ENCODE assay signal across 12 cellular contexts in genomic region chr12:20194171-20194570, GRCh38.
DNase-seq lines count a peak whose midpoint lies in the region; ATAC-seq and TF ChIP-seq lines count a peak whose summit lies in the region.
"Had no signal": no experiment of that assay in that cellular context is flagged by ENCODE, and none has a peak within 500 bp of the region (broad histone marks: within the 10 kb centered on the region; RNA-seq: fewer than 3 reads in every experiment).

No MANE protein-coding gene starts in this region.

- H3K27ac Mint-ChIP-seq in chondrocyte (ENCODE audit: unreplicated experiment) = no peak overlapping the region
- H3K27ac Mint-ChIP-seq in natural killer cell = no peak overlapping the region
- H3K27ac Mint-ChIP-seq: CD4-positive, alpha-beta T cell had no signal

- CTCF ChIA-PET in HCT116 (lab: Charles Lee) = no interaction called here

- no peaks in the 10 kb centered on the region for H3K27me3 ChIP-seq in HCT116 (ENCODE audit: insufficient read depth, low read length)
- H3K27me3 ChIP-seq: adrenal gland had no signal

- no peak for TF ChIP-seq POLR2A in HCT116 (IDR thresholded peaks at IDR 0.05; ENCODE audit: borderline replicate concordance, extremely low read depth, insufficient read depth, insufficient read length)

- H3K4me2 ChIP-seq in HCT116 (ENCODE audit: low read length) = no peak overlapping the region

- peak in 2 of 3 experiments; percentile 33 to 38; a peak in 4 of 6 replicates for TF ChIP-seq CTCF in HCT116 (IDR thresholded peaks at IDR 0.05 in 2 of 3, conservative IDR thresholded peaks at IDR 0.05 in 1 of 3; ENCODE audit: borderline replicate concordance in 1 of 3, insufficient read depth in 1 of 3, low read depth in 2 of 3, low read length in 2 of 3)
- TF ChIP-seq CTCF in chondrocyte (IDR thresholded peaks at IDR 0.05) = peak; percentile 61
- no peak for TF ChIP-seq CTCF in natural killer cell (IDR thresholded peaks at IDR 0.05)

- no peak overlapping the region for H3K4me3 ChIP-seq in HCT116 (replicated peaks in 1 of 2; ENCODE audit: low read depth in 1 of 2, low read length in 2 of 2)
- H3K4me3 ChIP-seq: adrenal gland had no signal

- RAD21 ChIA-PET in HCT116 (lab: Charles Lee; ENCODE audit: low non-redundant PET in 1 of 2, low total read pairs in 2 of 2, uncharacterized antibody in 2 of 2, unreplicated experiment in 2 of 2) = no interaction called here

- peak; percentile 20; the same call in 1 of the 2 replicates for TF ChIP-seq RAD21 in HCT116 (IDR thresholded peaks at IDR 0.05; ENCODE audit: low read depth)

- peak; percentile 8 for DNase-seq in ACHN
- no peak for DNase-seq in HCT116 (ENCODE audit: low read depth, low spot score)
- no peak for DNase-seq in chondrocyte (ENCODE audit: low spot score)
- peak; percentile 7 for DNase-seq in iris pigment epithelial cell (ENCODE audit: low read depth)
- no peak for DNase-seq in natural killer cell
- DNase-seq: activated CD4-positive, alpha-beta T cell treated with anti-CD3 and anti-CD28 coated beads, Interleukin-2, amount 50 U/mL, for 4 hours; adrenal gland; CD4-positive, alpha-beta T cell; NCI-H1048 had no signal

- H3K36me3 Mint-ChIP-seq in chondrocyte (ENCODE audit: low read depth) (peaks cover 2% of the 10 kb centered on the region), natural killer cell (no peaks in the 10 kb centered on the region)

- in situ Hi-C loops in ACHN (cut with HindIII; ENCODE audit: low pct_ligation_motif_present, low pct_unique_long_range_greater_than_20kb, low sequenced_read_pairs) = no loop called here

- no peak overlapping the region for H3K9ac ChIP-seq in HCT116 (ENCODE audit: low read length)

- peak; percentile 58 for ATAC-seq in HCT116
- no peak for ATAC-seq in natural killer cell
- no peak for ATAC-seq in GM21723 (IDR thresholded peaks at IDR 0.05; ENCODE audit: unreplicated experiment)
- ATAC-seq in GM19351 (IDR thresholded peaks at IDR 0.05; ENCODE audit: unreplicated experiment) = no peak
- ATAC-seq in HG02759 (IDR thresholded peaks at IDR 0.05; ENCODE audit: unreplicated experiment) = no peak

- no peak overlapping the region for H3K4me3 Mint-ChIP-seq in chondrocyte (ENCODE audit: unreplicated experiment)
- no peak overlapping the region for H3K4me3 Mint-ChIP-seq in natural killer cell
- H3K4me3 Mint-ChIP-seq: CD4-positive, alpha-beta T cell had no signal

- POLR2A ChIA-PET in HCT116 (lab: Charles Lee) = no interaction called here

- H3K9me3 ChIP-seq in HCT116 (ENCODE audit: control insufficient read depth in 1 of 2, insufficient read depth in 1 of 2, low read depth in 1 of 2, low read length in 2 of 2) = no peaks in the 10 kb centered on the region
- H3K9me3 ChIP-seq: adrenal gland had no signal

- no peaks in the 10 kb centered on the region for H4K20me1 ChIP-seq in HCT116 (ENCODE audit: insufficient read depth)

- no peaks in the 10 kb centered on the region for H3K9me2 ChIP-seq in HCT116 (ENCODE audit: insufficient read depth)

- H3K4me1 Mint-ChIP-seq in chondrocyte (ENCODE audit: low read depth) = peaks cover 5% of the 10 kb centered on the region
- no peaks in the 10 kb centered on the region for H3K4me1 Mint-ChIP-seq in natural killer cell

- no peak overlapping the region for H3K27ac ChIP-seq in HCT116 (ENCODE audit: low read depth, low read length)
- H3K27ac ChIP-seq: adrenal gland had no signal

- H3K36me3 ChIP-seq in HCT116 (ENCODE audit: control insufficient read depth in 1 of 2, insufficient read depth in 2 of 2, low read length in 2 of 2) = no peaks in the 10 kb centered on the region
- H3K36me3 ChIP-seq: adrenal gland had no signal

- no TSS peak for BruUV-seq in HCT116 (replicated peaks; lab: Mats Ljungman, UMichigan)

- H3K4me1 ChIP-seq in HCT116 (ENCODE audit: control insufficient read depth in 1 of 2, insufficient read depth in 2 of 2, low read length in 2 of 2) = no peaks in the 10 kb centered on the region
- H3K4me1 ChIP-seq: adrenal gland had no signal

- H2AFZ ChIP-seq in HCT116 (ENCODE audit: low read depth, low read length, poor library complexity, severe bottlenecking) = no peak overlapping the region

- intact Hi-C loops in HCT116 (cut with micrococcal nuclease) (no loop called here), natural killer cell (cut with micrococcal nuclease) (no loop called here)

- H3K79me2 ChIP-seq in HCT116 (ENCODE audit: insufficient read depth, low read length) = no peaks in the 10 kb centered on the region

- H3K27me3 Mint-ChIP-seq in chondrocyte (ENCODE audit: low read depth) = no peaks in the 10 kb centered on the region
- no peaks in the 10 kb centered on the region for H3K27me3 Mint-ChIP-seq in natural killer cell (ENCODE audit: low read depth in 2 of 2)
- H3K27me3 Mint-ChIP-seq: CD4-positive, alpha-beta T cell had no signal

- peaks cover 9% of the 10 kb centered on the region for H3K9me3 Mint-ChIP-seq in chondrocyte (ENCODE audit: low read depth)
- peaks cover 2% of the 10 kb centered on the region in 2 donors for H3K9me3 Mint-ChIP-seq in natural killer cell
- H3K9me3 Mint-ChIP-seq: CD4-positive, alpha-beta T cell had no signal

TF ChIP-seq in HCT116, 20 proteins besides CTCF, POLR2A, EP300 and RAD21:
- TF ChIP-seq CEBPB (IDR thresholded peaks at IDR 0.05; ENCODE audit: low read depth) (no peak), MAX (IDR thresholded peaks at IDR 0.05) (no peak), ZNF274 (IDR thresholded peaks at IDR 0.05; ENCODE audit: low read depth, low read length) (no peak), SRF (IDR thresholded peaks at IDR 0.05; ENCODE audit: low read depth) (no peak)

Comparison
In these comparisons a context has a peak if more than half of its experiments do, and no peak if none do; other contexts are left out.
1. DNase-seq: peak in ACHN (single experiment) and iris pigment epithelial cell (single experiment); none in HCT116 (single experiment), chondrocyte (single experiment) and natural killer cell (single experiment).